In the genomic region with DNA sequence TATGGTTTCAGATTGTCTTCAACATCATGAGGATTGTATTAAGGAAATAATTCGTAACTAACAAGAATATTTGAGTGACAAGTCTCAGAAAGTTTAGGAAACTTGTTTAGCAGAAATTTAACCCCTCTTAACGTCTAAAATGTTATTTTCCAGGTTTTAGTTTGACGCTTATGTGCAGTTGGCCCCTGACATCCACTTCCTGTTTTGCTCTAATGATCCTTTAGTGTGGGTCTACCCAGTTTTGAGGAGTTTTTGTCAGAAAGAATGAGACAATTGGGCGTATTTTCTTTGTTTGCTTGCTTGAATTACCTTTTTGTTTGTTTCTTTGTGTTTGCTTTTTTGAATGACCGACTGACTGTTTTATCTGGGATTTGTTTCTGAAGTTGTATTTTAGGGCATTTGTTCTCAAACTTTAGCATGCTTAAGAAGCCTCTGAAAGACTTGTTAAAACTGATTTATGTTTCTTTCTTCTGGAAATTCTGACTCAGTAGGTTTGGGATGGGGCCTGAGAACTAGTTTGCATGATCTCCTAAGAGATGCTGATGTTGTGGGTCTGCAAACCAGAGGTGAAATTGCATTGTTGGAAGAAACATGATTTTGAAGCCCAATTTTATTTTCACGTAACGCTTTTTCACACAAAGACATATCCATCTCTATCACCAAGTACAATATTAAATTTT, we compare ENCODE assay signal across 20 cellular contexts. TPM values are rescaled to one million over a fixed set of nuclear protein-coding genes. Genes with fewer than 3 reads are reported as not detected.
DNase-seq lines count a peak whose midpoint lies in the region; ATAC-seq and TF ChIP-seq lines count a peak whose summit lies in the region.
"Had no signal": no experiment of that assay in that cellular context is flagged by ENCODE, and none has a peak within 500 bp of the region (broad histone marks: within the 10 kb centered on the region; RNA-seq: fewer than 3 reads in every experiment).

No MANE protein-coding gene starts in this region.

- intact Hi-C loops in vagina (cut with DNase I) (no loop called here), posterior vena cava (cut with DNase I) (no loop called here)

- peak overlapping the region; percentile 82 for H3K27ac ChIP-seq in OCI-LY1 (ENCODE audit: low read depth, low read length, poor library complexity, severe bottlenecking)
- H3K27ac ChIP-seq in vagina: peak overlapping the region; percentile 51
- H3K27ac ChIP-seq: body of pancreas, pancreas, right lobe of liver had no signal

- H2AFZ ChIP-seq in OCI-LY1 (ENCODE audit: low read length): no peak overlapping the region

- H3K9ac ChIP-seq in OCI-LY1 (ENCODE audit: low read length): peak overlapping the region; percentile 16

- peaks cover 24% of the 10 kb centered on the region for H3K79me2 ChIP-seq in OCI-LY1 (ENCODE audit: insufficient read depth, low read length)

- H3K36me3 ChIP-seq in OCI-LY1 (ENCODE audit: insufficient read depth, low read length) (peaks cover 30% of the 10 kb centered on the region), vagina (no peaks in the 10 kb centered on the region)
- H3K36me3 ChIP-seq: pancreas, right lobe of liver, tibial artery had no signal

- H3K9me3 ChIP-seq in OCI-LY1 (ENCODE audit: low read length) (peaks cover 2% of the 10 kb centered on the region; the same call in 1 of the 2 replicates), vagina (no peaks in the 10 kb centered on the region)
- H3K9me3 ChIP-seq: body of pancreas, pancreas, right lobe of liver, tibial artery had no signal

- H3K4me2 ChIP-seq in OCI-LY1 (ENCODE audit: low read length): peak overlapping the region; percentile 52

- H4K20me1 ChIP-seq in OCI-LY1 (ENCODE audit: insufficient read depth, low read length): no peaks in the 10 kb centered on the region

- no peaks in the 10 kb centered on the region for H3K27me3 ChIP-seq in OCI-LY1 (ENCODE audit: insufficient read depth, low read length)
- H3K27me3 ChIP-seq in vagina: no peaks in the 10 kb centered on the region
- H3K27me3 ChIP-seq: body of pancreas, pancreas, right lobe of liver, tibial artery had no signal

- H3K4me1 ChIP-seq in OCI-LY1 (ENCODE audit: insufficient read depth, low read length, severe bottlenecking) (peaks cover 73% of the 10 kb centered on the region), vagina (no peaks in the 10 kb centered on the region)
- H3K4me1 ChIP-seq: body of pancreas, pancreas, right lobe of liver had no signal

- ATAC-seq in HG02678 (IDR thresholded peaks at IDR 0.05; ENCODE audit: unreplicated experiment): no peak
- ATAC-seq: activated T-helper 17 cell treated with anti-CD3 and anti-CD28 coated beads, Interleukin-2, amount 50 U/mL, for 72 hours; body of pancreas; pancreas; right lobe of liver; stimulated activated naive CD8-positive, alpha-beta T cell treated with anti-CD3 and anti-CD28 coated beads, Interleukin-15, amount 100 ng/mL, for 72 hours; T-helper 17 cell had no signal

- no peak for TF ChIP-seq POLR2A in vagina (IDR thresholded peaks at IDR 0.05)

- TF ChIP-seq CTCF in OCI-LY1 (IDR thresholded peaks at IDR 0.05; ENCODE audit: low read length): no peak
- no peak for TF ChIP-seq CTCF in fibroblast of villous mesenchyme (IDR thresholded peaks at IDR 0.05; ENCODE audit: insufficient read depth, low read depth, low read length)
- TF ChIP-seq CTCF in vagina (IDR thresholded peaks at IDR 0.05): no peak

- H3K4me3 ChIP-seq in OCI-LY1 (ENCODE audit: low read depth, low read length, poor library complexity, severe bottlenecking) (peak overlapping the region; percentile 8), fibroblast of villous mesenchyme (ENCODE audit: low read depth, low read length) (no peak overlapping the region), vagina (no peak overlapping the region)
- H3K4me3 ChIP-seq: body of pancreas, pancreas, right lobe of liver, tibial artery had no signal

- DNase-seq in NOMO-1 (lab: John Stamatoyannopoulos, UW; ENCODE audit: unreplicated experiment in 2 of 2) (peak; percentile 10 to 11), NOMO-1 treated with dmso at 0.1 percent for 144 hours (lab: John Stamatoyannopoulos, UW; ENCODE audit: unreplicated experiment) (no peak), fibroblast of villous mesenchyme (ENCODE audit: low read depth) (peak; percentile 44), vagina (ENCODE audit: extremely low spot score in 2 of 2) (no peak), midbrain (lab: John Stamatoyannopoulos, UW) (no peak), posterior vena cava (ENCODE audit: low spot score) (no peak)
- DNase-seq: 8988T; activated CD4-positive, alpha-beta T cell treated with anti-CD3 and anti-CD28 coated beads for 48 hours; activated naive CD8-positive, alpha-beta T cell treated with anti-CD3 and anti-CD28 coated beads, Interleukin-2, amount 10 ng/mL, durations not matched to agents 7 days and 5 days; body of pancreas; NCI-H1092 treated with DMSO at 0.1 percent for 48 hours; NCI-H2029; pancreas; right lobe of liver; stimulated activated naive CD8-positive, alpha-beta T cell treated with anti-CD3 and anti-CD28 coated beads, Interleukin-15, amount 100 ng/mL, for 72 hours; T-helper 17 cell; tibial artery had no signal

- H3K9me2 ChIP-seq in OCI-LY1 (ENCODE audit: low read depth, low read length): no peaks in the 10 kb centered on the region

- H3F3A ChIP-seq in OCI-LY1 (ENCODE audit: insufficient read depth, low read length): no peaks in the 10 kb centered on the region

RNA-seq across cellular contexts. Expression of gene RBMS3, which starts 20.6 kb away (rescaled TPM):
- total RNA-seq in fibroblast of villous mesenchyme (64.1 and 85.9 TPM in 2 replicates), vagina (70.0 TPM), posterior vena cava (100 to 1,000 TPM in 1 of 2 donors, 10 to 100 TPM in 1; 87.1 to 109 TPM)

Comparison
In these comparisons a context has a peak if more than half of its experiments do, and no peak if none do; other contexts are left out.
1. DNase-seq: peak in NOMO-1 (2 of 2) and fibroblast of villous mesenchyme (single experiment); none in NOMO-1 treated with dmso at 0.1 percent for 144 hours (single experiment), vagina (0 of 2), midbrain (single experiment) and posterior vena cava (single experiment).